10 cellular contexts compared by ENCODE assay signal in the genomic region with DNA sequence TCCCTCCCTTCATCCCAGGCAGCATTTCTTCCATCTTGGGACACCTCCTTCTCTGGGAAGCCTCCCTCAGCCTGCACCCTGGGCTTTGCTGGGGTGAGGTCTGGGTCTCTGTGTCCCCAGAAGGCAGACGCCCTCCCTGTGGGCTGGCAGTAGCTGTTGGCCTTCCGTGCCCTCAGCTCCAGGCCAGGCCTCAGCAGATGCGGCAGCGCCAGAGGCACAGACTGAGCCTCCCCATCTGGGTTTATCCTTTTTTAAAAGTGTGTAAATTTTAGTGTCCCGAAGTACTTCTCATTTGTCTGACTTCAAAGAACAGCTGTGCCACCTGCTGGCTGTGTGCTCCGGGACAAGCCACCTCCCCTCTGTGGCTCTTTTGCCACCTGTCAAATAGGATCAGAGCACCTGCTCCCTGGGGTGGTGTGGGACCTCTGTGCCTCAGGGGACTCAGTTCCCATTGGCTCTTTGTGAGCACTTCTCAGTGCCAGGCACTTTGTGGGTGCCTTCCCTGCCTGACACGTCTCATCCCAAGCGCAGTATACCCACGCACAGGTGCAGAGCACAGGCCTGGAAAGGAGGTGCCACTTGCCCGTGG. TPM values are rescaled to one million over a fixed set of nuclear protein-coding genes. Genes with fewer than 3 reads are reported as not detected.
DNase-seq lines count a peak whose midpoint lies in the region; ATAC-seq and TF ChIP-seq lines count a peak whose summit lies in the region.
"Had no signal": no experiment of that assay in that cellular context is flagged by ENCODE, and none has a peak within 500 bp of the region (broad histone marks: within the 10 kb centered on the region; RNA-seq: fewer than 3 reads in every experiment).

No MANE protein-coding gene starts in this region.

- DNase-seq in GM12865 (ENCODE audit: low read depth) (peak; percentile 63), OCI-LY7 (ENCODE audit: low spot score) (peak; percentile 88), kidney tubule cell (ENCODE audit: low spot score) (peak; percentile 54), HuH-7.5 (ENCODE audit: low spot score) (no peak)
- peak; percentile 69 for DNase-seq in Jurkat, Clone E6-1 (ENCODE audit: low read depth, low spot score)
- no peak for DNase-seq in activated T-helper 2 cell treated with anti-CD3 and anti-CD28 coated beads, Interferon-gamma antibody, Interleukin-2, Interleukin-4, amounts not matched to agents 10 μg/mL and 5 μg/mL and 100 μg/mL, durations not matched to agents 14 hours and 24 hours and 36 hours (ENCODE audit: low spot score)
- DNase-seq: HFFc6 had no signal

- H3K4me3 ChIP-seq in GM12865 (ENCODE audit: low read depth, low read length) (no peak overlapping the region), OCI-LY7 (ENCODE audit: low read depth, low read length, poor library complexity, severe bottlenecking) (peak overlapping the region; percentile 13)
- H3K4me3 ChIP-seq in Jurkat, Clone E6-1 (ENCODE audit: low read length): no peak overlapping the region
- H3K4me3 ChIP-seq: lower lobe of right lung had no signal

- H3K4me3 Mint-ChIP-seq in activated T-helper 2 cell treated with anti-CD3 and anti-CD28 coated beads, Interferon-gamma antibody, Interleukin-2, Interleukin-4, amounts not matched to agents 10 μg/mL and 5 μg/mL and 100 μg/mL, durations not matched to agents 14 hours and 24 hours and 36 hours (ENCODE audit: low read depth): no peak overlapping the region
- H3K4me3 Mint-ChIP-seq: HFFc6 had no signal

- H3K9me2 ChIP-seq in OCI-LY7 (ENCODE audit: insufficient read depth, low read length): no peaks in the 10 kb centered on the region

- H3K9me3 Mint-ChIP-seq in activated T-helper 2 cell treated with anti-CD3 and anti-CD28 coated beads, Interferon-gamma antibody, Interleukin-2, Interleukin-4, amounts not matched to agents 10 μg/mL and 5 μg/mL and 100 μg/mL, durations not matched to agents 14 hours and 24 hours and 36 hours: no peaks in the 10 kb centered on the region
- H3K9me3 Mint-ChIP-seq: HFFc6 had no signal

- no peaks in the 10 kb centered on the region for H4K20me1 ChIP-seq in OCI-LY7 (ENCODE audit: insufficient read depth, low read length)

- H3K79me2 ChIP-seq in OCI-LY7 (ENCODE audit: insufficient read depth, low read depth, low read length): no peaks in the 10 kb centered on the region

- H3K36me3 ChIP-seq in OCI-LY7 (ENCODE audit: insufficient read depth, low read length): no peaks in the 10 kb centered on the region
- H3K36me3 ChIP-seq: lower lobe of right lung had no signal

- no TSS peak for BruUV-seq in OCI-LY7 (replicated peaks; lab: Mats Ljungman, UMichigan)

- peaks cover 26% of the 10 kb centered on the region for H3K4me1 ChIP-seq in OCI-LY7 (ENCODE audit: insufficient read depth, low read length, poor library complexity, severe bottlenecking)

- no peaks in the 10 kb centered on the region for H3K36me3 Mint-ChIP-seq in activated T-helper 2 cell treated with anti-CD3 and anti-CD28 coated beads, Interferon-gamma antibody, Interleukin-2, Interleukin-4, amounts not matched to agents 10 μg/mL and 5 μg/mL and 100 μg/mL, durations not matched to agents 14 hours and 24 hours and 36 hours (ENCODE audit: low read depth)

- no peak for ATAC-seq in GM19328 (IDR thresholded peaks at IDR 0.05; ENCODE audit: unreplicated experiment)

- peaks cover 3% of the 10 kb centered on the region for H3K4me1 Mint-ChIP-seq in activated T-helper 2 cell treated with anti-CD3 and anti-CD28 coated beads, Interferon-gamma antibody, Interleukin-2, Interleukin-4, amounts not matched to agents 10 μg/mL and 5 μg/mL and 100 μg/mL, durations not matched to agents 14 hours and 24 hours and 36 hours (ENCODE audit: low read depth)

- no peaks in the 10 kb centered on the region for H3K9me3 ChIP-seq in OCI-LY7 (ENCODE audit: low read length)
- H3K9me3 ChIP-seq: lower lobe of right lung had no signal

- H3K27me3 Mint-ChIP-seq in activated T-helper 2 cell treated with anti-CD3 and anti-CD28 coated beads, Interferon-gamma antibody, Interleukin-2, Interleukin-4, amounts not matched to agents 10 μg/mL and 5 μg/mL and 100 μg/mL, durations not matched to agents 14 hours and 24 hours and 36 hours (ENCODE audit: low read depth): peaks cover 23% of the 10 kb centered on the region

- H3K27ac Mint-ChIP-seq in activated T-helper 2 cell treated with anti-CD3 and anti-CD28 coated beads, Interferon-gamma antibody, Interleukin-2, Interleukin-4, amounts not matched to agents 10 μg/mL and 5 μg/mL and 100 μg/mL, durations not matched to agents 14 hours and 24 hours and 36 hours: no peak overlapping the region
- H3K27ac Mint-ChIP-seq: HFFc6 had no signal

- peak overlapping the region; percentile 50; the same call in 1 of the 2 replicates for H2AFZ ChIP-seq in OCI-LY7 (ENCODE audit: low read length)

- TF ChIP-seq CTCF in GM12865 (IDR thresholded peaks at IDR 0.05; ENCODE audit: insufficient read depth, low read depth, low read length, missing control alignments) (peak; percentile 19), OCI-LY7 (conservative IDR thresholded peaks at IDR 0.05; ENCODE audit: low read length) (peak; percentile 72)

- H3K27ac ChIP-seq in OCI-LY7 (ENCODE audit: low read depth, low read length, poor library complexity, severe bottlenecking): peak overlapping the region; percentile 62
- H3K27ac ChIP-seq: lower lobe of right lung, skin epidermis had no signal

- POLR2A ChIA-PET in OCI-LY7 (lab: Charles Lee): interaction anchor here (0.9 to 1.1 kb wide), 2 partner anchors 10 to 35 kb away, joined by 3 to 9 read pairs; no protein-coding TSS in a partner anchor

- CTCF ChIA-PET in OCI-LY7 (lab: Charles Lee; ENCODE audit: unreplicated experiment): interaction anchor here (0.6 to 2.5 kb wide), 9 partner anchors 10 to 189 kb away, joined by 3 to 24 read pairs (median 4); no protein-coding TSS in a partner anchor

- intact Hi-C loops in OCI-LY7 (cut with micrococcal nuclease; ENCODE audit: unreplicated experiment): loop anchor here (1.0 kb wide), 4 partner anchors 27 to 187 kb away; no protein-coding TSS in a partner anchor
- intact Hi-C loops in activated T-helper 2 cell treated with anti-CD3 and anti-CD28 coated beads, Interferon-gamma antibody, Interleukin-2, Interleukin-4, amounts not matched to agents 10 μg/mL and 5 μg/mL and 100 μg/mL, durations not matched to agents 14 hours and 24 hours and 36 hours (cut with micrococcal nuclease): loop anchor here (1.0 to 5.0 kb wide), 3 partner anchors 36 to 187 kb away; no protein-coding TSS in a partner anchor

- H3K4me2 ChIP-seq in OCI-LY7 (ENCODE audit: low read length): peak overlapping the region; percentile 60

RNA-seq across cellular contexts. Expression of a gene that starts 11.1 kb away (rescaled TPM):
- polyA plus RNA-seq in Jurkat, Clone E6-1 (2012; ENCODE audit: insufficient read depth, insufficient read length): not detected
- total RNA-seq in OCI-LY7 (2014; rRNA removed; shearing (Covaris generic)): not detected in 2 replicates
- not detected in 2 replicates for total RNA-seq in OCI-LY7 (2022)
- not detected in 2 replicates for total RNA-seq in activated T-helper 2 cell treated with anti-CD3 and anti-CD28 coated beads, Interferon-gamma antibody, Interleukin-2, Interleukin-4, amounts not matched to agents 10 μg/mL and 5 μg/mL and 100 μg/mL, durations not matched to agents 14 hours and 24 hours and 36 hours

RNA-seq across cellular contexts. Expression of a gene that starts 17.6 kb away (rescaled TPM):
- 12.6 TPM for polyA plus RNA-seq in Jurkat, Clone E6-1 (2012; ENCODE audit: insufficient read depth, insufficient read length)
- not detected in 2 replicates for total RNA-seq in OCI-LY7 (2014; rRNA removed; shearing (Covaris generic))
- total RNA-seq in OCI-LY7 (2022): not detected in 2 replicates
- total RNA-seq in activated T-helper 2 cell treated with anti-CD3 and anti-CD28 coated beads, Interferon-gamma antibody, Interleukin-2, Interleukin-4, amounts not matched to agents 10 μg/mL and 5 μg/mL and 100 μg/mL, durations not matched to agents 14 hours and 24 hours and 36 hours: 0.64 and 1.0 TPM in 2 replicates

RNA-seq across cellular contexts. Expression of a gene that starts 21.7 kb away (rescaled TPM):
- not detected for polyA plus RNA-seq in Jurkat, Clone E6-1 (2012; ENCODE audit: insufficient read depth, insufficient read length)
- not detected in 2 replicates for total RNA-seq in OCI-LY7 (2014; rRNA removed; shearing (Covaris generic))
- total RNA-seq in OCI-LY7 (2022): not detected in 2 replicates
- not detected in 2 replicates for total RNA-seq in activated T-helper 2 cell treated with anti-CD3 and anti-CD28 coated beads, Interferon-gamma antibody, Interleukin-2, Interleukin-4, amounts not matched to agents 10 μg/mL and 5 μg/mL and 100 μg/mL, durations not matched to agents 14 hours and 24 hours and 36 hours
- total RNA-seq: HFFc6, lower lobe of right lung had no signal

RNA-seq across cellular contexts. Expression of a gene that starts 48.3 kb away (rescaled TPM):
- polyA plus RNA-seq in Jurkat, Clone E6-1 (2012; ENCODE audit: insufficient read depth, insufficient read length): 6.6 TPM
- 0.03 TPM in 1 of 2 replicates, not detected in the other for total RNA-seq in OCI-LY7 (2014; rRNA removed; shearing (Covaris generic))
- total RNA-seq in OCI-LY7 (2022): 0.20 and 0.46 TPM in 2 replicates
- total RNA-seq in activated T-helper 2 cell treated with anti-CD3 and anti-CD28 coated beads, Interferon-gamma antibody, Interleukin-2, Interleukin-4, amounts not matched to agents 10 μg/mL and 5 μg/mL and 100 μg/mL, durations not matched to agents 14 hours and 24 hours and 36 hours: 2.3 and 3.5 TPM in 2 replicates

Comparison
In these comparisons a context has a peak if more than half of its experiments do, and no peak if none do; other contexts are left out.
1. DNase-seq: peak in GM12865 (single experiment), Jurkat, Clone E6-1 (single experiment), OCI-LY7 (single experiment) and kidney tubule cell (single experiment); none in activated T-helper 2 cell treated with anti-CD3 and anti-CD28 coated beads, Interferon-gamma antibody, Interleukin-2, Interleukin-4, amounts not matched to agents 10 μg/mL and 5 μg/mL and 100 μg/mL, durations not matched to agents 14 hours and 24 hours and 36 hours (single experiment) and HuH-7.5 (single experiment).